10 cellular contexts compared by ENCODE assay signal in genomic region chr13:110319774-110320509, GRCh38. TPM values are rescaled to one million over a fixed set of nuclear protein-coding genes. Genes with fewer than 3 reads are reported as not detected.
DNase-seq lines count a peak whose midpoint lies in the region; ATAC-seq and TF ChIP-seq lines count a peak whose summit lies in the region.
"Had no signal": no experiment of that assay in that cellular context is flagged by ENCODE, and none has a peak within 500 bp of the region (broad histone marks: within the 10 kb centered on the region; RNA-seq: fewer than 3 reads in every experiment).

No MANE protein-coding gene starts in this region.

- H2BK120ac ChIP-seq in mesenchymal stem cell (ENCODE audit: low read depth, low read length): no peak overlapping the region

- no peak overlapping the region for H2AFZ ChIP-seq in mesenchymal stem cell (ENCODE audit: low read depth, low read length)

- peak overlapping the region; percentile 91 for H2AK5ac ChIP-seq in mesenchymal stem cell (ENCODE audit: low read length, severe bottlenecking)

- H3K27me3 ChIP-seq in mesenchymal stem cell (ENCODE audit: control insufficient read depth in 1 of 2, insufficient read depth in 1 of 2, low read length in 2 of 2): no peaks in the 10 kb centered on the region
- H3K27me3 ChIP-seq in vagina: no peaks in the 10 kb centered on the region
- H3K27me3 ChIP-seq: cardiac muscle cell had no signal

- in situ Hi-C loops in astrocyte of the spinal cord (cut with HindIII; ENCODE audit: low sequenced_read_pairs): no loop called here

- DNase-seq in left cardiac atrium: no peak
- no peak for DNase-seq in Right ventricle myocardium inferior (ENCODE audit: missing footprints)
- DNase-seq in astrocyte of the spinal cord (ENCODE audit: low read depth, low spot score): peak; percentile 87
- DNase-seq in mesenchymal stem cell: peak; percentile 86
- DNase-seq in vagina (ENCODE audit: extremely low spot score in 2 of 2): no peak
- DNase-seq in NCI-H1092 treated with DMSO at 0.1 percent for 48 hours (lab: John Stamatoyannopoulos, UW): no peak

- H4K91ac ChIP-seq in mesenchymal stem cell (ENCODE audit: low read length): peak overlapping the region; percentile 58

- H3K4me3 ChIP-seq in astrocyte of the spinal cord (ENCODE audit: low read depth, low read length): no peak overlapping the region
- no peak overlapping the region for H3K4me3 ChIP-seq in mesenchymal stem cell (ENCODE audit: insufficient read depth in 1 of 2, low read depth in 1 of 2, low read length in 2 of 2)
- no peak overlapping the region for H3K4me3 ChIP-seq in vagina
- H3K4me3 ChIP-seq: cardiac muscle cell had no signal

- no peak overlapping the region for H3K9ac ChIP-seq in mesenchymal stem cell (ENCODE audit: low read length)

- H3K14ac ChIP-seq in mesenchymal stem cell (ENCODE audit: low read length in 2 of 2): no peak overlapping the region

- H3K4ac ChIP-seq in mesenchymal stem cell (ENCODE audit: low read depth in 1 of 2, low read length in 2 of 2): peak overlapping the region; percentile 28 to 40

- peaks cover 39% of the 10 kb centered on the region for H3K4me1 ChIP-seq in mesenchymal stem cell (ENCODE audit: control insufficient read depth, insufficient read depth, low read depth, low read length)
- H3K4me1 ChIP-seq in vagina: peaks cover 50% of the 10 kb centered on the region

- TF ChIP-seq CTCF in astrocyte of the spinal cord (IDR thresholded peaks at IDR 0.05; ENCODE audit: low read depth, low read length) (no peak), vagina (IDR thresholded peaks at IDR 0.05) (no peak)

- peak overlapping the region; percentile 1 for H3K4me2 ChIP-seq in mesenchymal stem cell (ENCODE audit: low read length, poor library complexity, severe bottlenecking)

- no peak overlapping the region for H4K8ac ChIP-seq in mesenchymal stem cell (ENCODE audit: low read length)

- no peak overlapping the region for H2BK15ac ChIP-seq in mesenchymal stem cell (ENCODE audit: low read depth, poor library complexity, severe bottlenecking)

- TF ChIP-seq POLR2A in vagina (IDR thresholded peaks at IDR 0.05): no peak

- H3K9me3 ChIP-seq in mesenchymal stem cell (ENCODE audit: control insufficient read depth, low read length) (no peaks in the 10 kb centered on the region), vagina (no peaks in the 10 kb centered on the region)
- H3K9me3 ChIP-seq: neutrophil had no signal

- H3K27ac ChIP-seq in mesenchymal stem cell (ENCODE audit: low read length, poor library complexity, severe bottlenecking): peak overlapping the region; percentile 99
- peak overlapping the region; percentile 49 for H3K27ac ChIP-seq in vagina
- H3K27ac ChIP-seq: cardiac muscle cell, neutrophil had no signal

- WGBS in mesenchymal stem cell: 21% methylated on average over 18 of the region's 19 CpGs

- H2BK5ac ChIP-seq in mesenchymal stem cell (ENCODE audit: low read depth, low read length, poor library complexity, severe bottlenecking): peak overlapping the region; percentile 71

- H3K36me3 ChIP-seq in mesenchymal stem cell (ENCODE audit: control insufficient read depth in 1 of 2, insufficient read depth in 2 of 2, low read depth in 1 of 2, low read length in 2 of 2) (peaks cover 6 to 51% of the 10 kb centered on the region in 2 experiments), vagina (peaks cover 0 to 15% of the 10 kb centered on the region in 2 donors)
- H3K36me3 ChIP-seq: cardiac muscle cell, neutrophil had no signal

- peak overlapping the region; percentile 82 to 87 for H3K18ac ChIP-seq in mesenchymal stem cell (ENCODE audit: low read depth in 1 of 2, low read length in 2 of 2)

- intact Hi-C loops in left cardiac atrium (cut with DNase I) (no loop called here), Right ventricle myocardium inferior (cut with DNase I) (no loop called here), vagina (cut with DNase I) (no loop called here)

- peak overlapping the region in 1 of 2 experiments; percentile 76 for H2BK12ac ChIP-seq in mesenchymal stem cell (ENCODE audit: low read length in 2 of 2)

- peak overlapping the region in 1 of 2 experiments; percentile 42 for H3K23ac ChIP-seq in mesenchymal stem cell (ENCODE audit: low read length in 2 of 2)

- peak; percentile 38 to 43 for ATAC-seq in left cardiac atrium
- ATAC-seq in Right ventricle myocardium inferior: no peak
- ATAC-seq in activated CD4-positive, CD25-positive, alpha-beta regulatory T cell treated with anti-CD3 and anti-CD28 coated beads, Interleukin-2, amount 50 U/mL, for 24 hours: no peak
- no peak for ATAC-seq in GM18520 (IDR thresholded peaks at IDR 0.05; ENCODE audit: unreplicated experiment)

- peaks cover 4% of the 10 kb centered on the region for H3K79me1 ChIP-seq in mesenchymal stem cell (replicated peaks; ENCODE audit: low read length, poor library complexity, severe bottlenecking)

RNA-seq across cellular contexts. Expression of gene COL4A2, which starts 12.9 kb away (rescaled TPM):
- total RNA-seq in left cardiac atrium (100 to 1,000 TPM; 176 to 384 TPM), Right ventricle myocardium inferior (126 TPM), vagina (180 TPM)
- 2,099 TPM for polyA plus RNA-seq in mesenchymal stem cell (2013, experiment 1 of 2)
- polyA plus RNA-seq in mesenchymal stem cell (2013, experiment 2 of 2): 2,053 TPM

RNA-seq across cellular contexts. Expression of gene COL4A1, which starts 13.0 kb away (rescaled TPM):
- total RNA-seq in left cardiac atrium: 100 to 1,000 TPM; 210 to 456 TPM
- 128 TPM for total RNA-seq in Right ventricle myocardium inferior
- polyA plus RNA-seq in mesenchymal stem cell (2013, experiment 1 of 2): 2,271 TPM
- polyA plus RNA-seq in mesenchymal stem cell (2013, experiment 2 of 2): 2,270 TPM
- total RNA-seq in vagina: 178 TPM

Comparison
In these comparisons a context has a peak if more than half of its experiments do, and no peak if none do; other contexts are left out.
1. ATAC-seq: peak in left cardiac atrium (2 of 2); none in Right ventricle myocardium inferior (single experiment), activated CD4-positive, CD25-positive, alpha-beta regulatory T cell treated with anti-CD3 and anti-CD28 coated beads, Interleukin-2, amount 50 U/mL, for 24 hours (0 of 2) and GM18520 (single experiment).
2. DNase-seq: peak in astrocyte of the spinal cord (single experiment) and mesenchymal stem cell (single experiment); none in left cardiac atrium (single experiment), Right ventricle myocardium inferior (single experiment), vagina (0 of 2) and NCI-H1092 treated with DMSO at 0.1 percent for 48 hours (single experiment).